In the genomic region with DNA sequence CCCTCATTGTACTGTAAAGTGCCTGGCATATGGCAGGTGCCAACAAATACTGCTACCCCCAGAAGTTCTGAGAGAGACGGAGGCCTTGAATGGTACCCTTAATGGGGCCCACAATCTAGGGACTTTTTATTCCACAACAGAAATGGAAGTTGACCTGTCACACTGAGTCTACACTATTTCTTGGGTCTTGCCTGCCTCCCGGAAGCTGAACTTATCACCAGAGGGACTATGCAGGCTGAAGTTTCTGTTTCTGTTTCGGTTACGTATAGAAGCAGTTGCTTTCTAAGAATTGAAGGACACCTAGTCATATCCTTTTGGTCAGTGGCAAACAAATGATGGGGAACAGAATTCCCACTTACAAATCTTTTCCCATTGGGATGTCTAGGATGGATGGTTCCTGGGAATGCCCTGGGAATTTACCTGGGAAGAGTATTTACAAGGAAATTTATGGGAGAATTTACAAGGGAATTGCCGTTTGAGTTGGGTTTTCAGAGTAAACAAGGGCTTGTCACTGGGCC, we compare ENCODE assay signal across 8 cellular contexts.
A peak's percentile ranks its signal among the peaks of the same experiment; 100 is the strongest.
DNase-seq lines count a peak whose midpoint lies in the region; ATAC-seq lines count a peak whose summit lies in the region.

No MANE protein-coding gene starts in this region.

- H3K27me3 Mint-ChIP-seq in effector memory CD8-positive, alpha-beta T cell = no peaks in the 10 kb centered on the region

- ATAC-seq in GM18499 (IDR thresholded peaks at IDR 0.05; ENCODE audit: insufficient read depth, unreplicated experiment) (peak; percentile 78), GM21717 (IDR thresholded peaks at IDR 0.05; ENCODE audit: unreplicated experiment) (peak; percentile 91)
- ATAC-seq in effector memory CD8-positive, alpha-beta T cell (replicated peaks) = peak; percentile 97

- H3K36me3 Mint-ChIP-seq in effector memory CD8-positive, alpha-beta T cell (ENCODE audit: insufficient read depth) = peaks cover 3% of the 10 kb centered on the region

- peak; percentile 75 for DNase-seq in MV-4-11 (lab: John Stamatoyannopoulos, UW)
- peak; percentile 29 to 50 (median 34) for DNase-seq in effector memory CD8-positive, alpha-beta T cell
- DNase-seq in DMS53 treated with DMSO at 0.1 percent for 48 hours (lab: John Stamatoyannopoulos, UW; ENCODE audit: unreplicated experiment) = no peak
- no peak for DNase-seq in NCI-H1092 (lab: John Stamatoyannopoulos, UW)
- DNase-seq in anterior cingulate cortex (lab: John Stamatoyannopoulos, UW) = no peak
- DNase-seq in iPS-NIHi7 (ENCODE audit: extremely low spot score) = no peak

- peaks cover 0 to 7% of the 10 kb centered on the region in 2 donors for H3K9me3 Mint-ChIP-seq in effector memory CD8-positive, alpha-beta T cell

- peaks cover 13 to 14% of the 10 kb centered on the region in 2 donors for H3K4me1 Mint-ChIP-seq in effector memory CD8-positive, alpha-beta T cell (ENCODE audit: low read depth in 2 of 2)

- H3K4me3 Mint-ChIP-seq in effector memory CD8-positive, alpha-beta T cell = peak overlapping the region; percentile 94

- H3K27ac Mint-ChIP-seq in effector memory CD8-positive, alpha-beta T cell = peak overlapping the region; percentile 98 to 100

Comparison
In these comparisons a context has a peak if more than half of its experiments do, and no peak if none do; other contexts are left out.
1. DNase-seq: peak in MV-4-11 (single experiment) and effector memory CD8-positive, alpha-beta T cell (3 of 3); none in DMS53 treated with DMSO at 0.1 percent for 48 hours (single experiment), NCI-H1092 (single experiment), anterior cingulate cortex (0 of 58) and iPS-NIHi7 (single experiment).
2. Peak in every context shown above with its lines, with median percentiles within 50 percentile points of each other: ATAC-seq.